In the genomic region with DNA sequence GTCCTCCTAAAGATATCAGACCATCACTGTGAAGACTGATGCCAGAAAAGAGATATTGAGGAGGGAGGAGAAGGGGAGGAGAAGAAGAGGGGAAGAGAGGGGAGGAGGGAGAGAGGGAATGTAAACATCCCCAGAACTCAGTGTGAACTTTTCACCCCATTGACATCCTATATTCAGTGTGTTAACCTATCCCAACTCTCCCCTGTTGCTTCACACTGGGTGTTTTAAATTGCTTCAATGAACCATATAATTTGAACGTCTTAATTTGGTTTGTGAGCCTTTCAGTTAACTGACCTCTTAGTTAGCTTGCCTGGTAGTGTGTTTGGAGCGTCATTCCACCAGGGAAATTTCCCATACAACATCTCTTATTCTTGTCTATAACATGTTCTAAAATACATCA, we compare ENCODE assay signal across 23 cellular contexts. TPM values are rescaled to one million over a fixed set of nuclear protein-coding genes. Genes with fewer than 3 reads are reported as not detected.
DNase-seq lines count a peak whose midpoint lies in the region; ATAC-seq and TF ChIP-seq lines count a peak whose summit lies in the region.
"Had no signal": no experiment of that assay in that cellular context is flagged by ENCODE, and none has a peak within 500 bp of the region (broad histone marks: within the 10 kb centered on the region; RNA-seq: fewer than 3 reads in every experiment).

No MANE protein-coding gene starts in this region.

- H3K4me3 Mint-ChIP-seq in activated T-cell treated with anti-CD3 and anti-CD28 coated beads, Interleukin-2, amount 50 U/mL, for 72 hours: no peak overlapping the region
- H3K4me3 Mint-ChIP-seq in type B pancreatic cell: peak overlapping the region; percentile 15
- H3K4me3 Mint-ChIP-seq: CD14-positive monocyte; CD8-positive, alpha-beta memory T cell had no signal

- H3K9me3 ChIP-seq in MG63: no peaks in the 10 kb centered on the region
- H3K9me3 ChIP-seq: BE2C had no signal

- H3K27me3 ChIP-seq in MG63: no peaks in the 10 kb centered on the region
- H3K27me3 ChIP-seq: BE2C had no signal

- H3K27me3 Mint-ChIP-seq in activated T-cell treated with anti-CD3 and anti-CD28 coated beads, Interleukin-2, amount 50 U/mL, for 72 hours (ENCODE audit: low read depth): peaks cover 13% of the 10 kb centered on the region
- H3K27me3 Mint-ChIP-seq in type B pancreatic cell: peaks cover 11% of the 10 kb centered on the region
- H3K27me3 Mint-ChIP-seq: CD8-positive, alpha-beta memory T cell had no signal

- no peaks in the 10 kb centered on the region for H3K4me1 Mint-ChIP-seq in activated T-cell treated with anti-CD3 and anti-CD28 coated beads, Interleukin-2, amount 50 U/mL, for 72 hours (ENCODE audit: low read depth)
- peaks cover 38% of the 10 kb centered on the region for H3K4me1 Mint-ChIP-seq in type B pancreatic cell (ENCODE audit: unreplicated experiment)
- H3K4me1 Mint-ChIP-seq: CD14-positive monocyte; CD8-positive, alpha-beta memory T cell had no signal

- H3K36me3 Mint-ChIP-seq in activated T-cell treated with anti-CD3 and anti-CD28 coated beads, Interleukin-2, amount 50 U/mL, for 72 hours (ENCODE audit: insufficient read depth in 2 of 2): no peaks in the 10 kb centered on the region
- H3K36me3 Mint-ChIP-seq in type B pancreatic cell: no peaks in the 10 kb centered on the region
- H3K36me3 Mint-ChIP-seq: CD14-positive monocyte; CD8-positive, alpha-beta memory T cell had no signal

- H3K9me3 Mint-ChIP-seq in activated T-cell treated with anti-CD3 and anti-CD28 coated beads, Interleukin-2, amount 50 U/mL, for 72 hours: peaks cover 0 to 3% of the 10 kb centered on the region in 2 donors
- peaks cover 4% of the 10 kb centered on the region for H3K9me3 Mint-ChIP-seq in type B pancreatic cell

- no peak for ATAC-seq in activated T-cell treated with anti-CD3 and anti-CD28 coated beads, Interleukin-2, amount 50 U/mL, for 72 hours (replicated peaks in 1 of 2)
- no peak for ATAC-seq in HG03520 (IDR thresholded peaks at IDR 0.05; ENCODE audit: unreplicated experiment)

- TF ChIP-seq CTCF in type B pancreatic cell (conservative IDR thresholded peaks at IDR 0.05): no peak

- peak overlapping the region; percentile 9 for H3K27ac Mint-ChIP-seq in activated T-cell treated with anti-CD3 and anti-CD28 coated beads, Interleukin-2, amount 50 U/mL, for 72 hours
- no peak overlapping the region for H3K27ac Mint-ChIP-seq in type B pancreatic cell
- H3K27ac Mint-ChIP-seq: CD14-positive monocyte; CD8-positive, alpha-beta memory T cell had no signal

- no peaks in the 10 kb centered on the region for H3K36me3 ChIP-seq in MG63
- H3K36me3 ChIP-seq: BE2C had no signal

- no peak overlapping the region for H3K4me3 ChIP-seq in MG63

- DNase-seq in activated T-cell treated with anti-CD3 and anti-CD28 coated beads, Interleukin-2, amount 50 U/mL, for 72 hours: no peak
- no peak for DNase-seq in activated T-cell treated with anti-CD3 and anti-CD28 coated beads, Interleukin-2, amount 50 U/mL, for 48 hours
- DNase-seq in NCI-H146 treated with DMSO at 0.1 percent for 48 hours (lab: John Stamatoyannopoulos, UW; ENCODE audit: unreplicated experiment) (peak; percentile 19), left kidney (ENCODE audit: low read depth, low spot score) (peak; percentile 82), type B pancreatic cell (ENCODE audit: extremely low spot score, unreplicated experiment) (no peak), GM19238 (ENCODE audit: insufficient read length, low spot score) (no peak), MG63 (no peak)
- DNase-seq: 8988T; ACHN; BE2C; CD8-positive, alpha-beta memory T cell; DMS 273 treated with DMSO at 0.1 percent for 48 hours; DMS79; EL; GDM1; IMR-90; NCI-H1048; NCI-H187 treated with DMSO at 0.1 percent for 48 hours; NCI-H526 treated with DMSO at 0.1 percent for 48 hours; RPMI8226; SHP77 had no signal

RNA-seq across cellular contexts. Expression of a gene that starts 29.8 kb away (rescaled TPM):
- total RNA-seq in activated T-cell treated with anti-CD3 and anti-CD28 coated beads, Interleukin-2, amount 50 U/mL, for 72 hours: 1 to 10 TPM in 1 of 2 donors, under 1 TPM in 1; 0.31 to 1.3 TPM
- 29.3 and 77.2 TPM in 2 replicates for total RNA-seq in type B pancreatic cell (ENCODE audit: low replicate concordance)
- 3.1 and 6.1 TPM in 2 replicates for total RNA-seq in MG63 (2014; rRNA removed; shearing (Covaris generic); ENCODE audit: low replicate concordance)
- total RNA-seq: CD8-positive, alpha-beta memory T cell had no signal

Comparison
In these comparisons a context has a peak if more than half of its experiments do, and no peak if none do; other contexts are left out.
1. DNase-seq: peak in NCI-H146 treated with DMSO at 0.1 percent for 48 hours (single experiment) and left kidney (single experiment); none in activated T-cell treated with anti-CD3 and anti-CD28 coated beads, Interleukin-2, amount 50 U/mL, for 72 hours (0 of 2), activated T-cell treated with anti-CD3 and anti-CD28 coated beads, Interleukin-2, amount 50 U/mL, for 48 hours (0 of 2), type B pancreatic cell (single experiment), GM19238 (single experiment) and MG63 (single experiment).